Comparison of ENCODE assay signal across 9 cellular contexts in genomic region chr2:219521066-219521880, GRCh38. TPM values are rescaled to one million over a fixed set of nuclear protein-coding genes. Genes with fewer than 3 reads are reported as not detected.
DNase-seq lines count a peak whose midpoint lies in the region; TF ChIP-seq lines count a peak whose summit lies in the region.
"Had no signal": no experiment of that assay in that cellular context is flagged by ENCODE, and none has a peak within 500 bp of the region (broad histone marks: within the 10 kb centered on the region; RNA-seq: fewer than 3 reads in every experiment).

No MANE protein-coding gene starts in this region.

- peak; percentile 93 for TF ChIP-seq CTCF in fibroblast of the aortic adventitia (IDR thresholded peaks at IDR 0.05; ENCODE audit: insufficient read depth, low read length)

- CTCF ChIA-PET in CD4-positive, alpha-beta memory T cell (lab: Charles Lee; ENCODE audit: partially characterized antibody), result interaction anchor here (0.7 to 4.1 kb wide), 7 partner anchors 9 to 117 kb away, joined by 3 to 23 read pairs (median 4); no protein-coding TSS in a partner anchor

- no peak overlapping the region for H3K27ac ChIP-seq in BLaER1 treated with 17β-estradiol and CSF1 and Interleukin-3, amounts not matched to agents 10 nM and 100 nM
- H3K27ac ChIP-seq in CD4-positive, alpha-beta memory T cell (ENCODE audit: low read depth, low read length), result no peak overlapping the region
- H3K27ac ChIP-seq: neutrophil had no signal

- peak overlapping the region in 10 of 11 experiments; percentile 24 to 66 (median 35); a peak in 17 of 22 replicates for H3K4me2 ChIP-seq in BLaER1 treated with 17β-estradiol and CSF1 and Interleukin-3, amounts not matched to agents 10 nM and 100 nM

- H3K4me1 ChIP-seq in BLaER1 treated with 17β-estradiol and CSF1 and Interleukin-3, amounts not matched to agents 10 nM and 100 nM, result peaks cover 19 to 57% (median 43%) of the 10 kb centered on the region in 10 experiments
- H3K4me1 ChIP-seq in HAP-1, result peaks cover 7% of the 10 kb centered on the region
- H3K4me1 ChIP-seq in CD4-positive, alpha-beta memory T cell (ENCODE audit: insufficient read depth, low read length), result peaks cover 10% of the 10 kb centered on the region

- H3K27ac Mint-ChIP-seq in CD4-positive, alpha-beta memory T cell, result peak overlapping the region in 2 of 7 donors; percentile 17 to 54

- no peaks in the 10 kb centered on the region for H3K36me3 ChIP-seq in BLaER1 treated with 17β-estradiol and CSF1 and Interleukin-3, amounts not matched to agents 10 nM and 100 nM
- H3K36me3 ChIP-seq in HAP-1 (replicated peaks), result no peaks in the 10 kb centered on the region
- no peaks in the 10 kb centered on the region for H3K36me3 ChIP-seq in CD4-positive, alpha-beta memory T cell (ENCODE audit: insufficient read depth, low read length)
- H3K36me3 ChIP-seq: neutrophil had no signal

- no peaks in the 10 kb centered on the region for H3K9me3 ChIP-seq in BLaER1 treated with 17β-estradiol and CSF1 and Interleukin-3, amounts not matched to agents 10 nM and 100 nM (replicated peaks in 1 of 11)
- H3K9me3 ChIP-seq in HAP-1, result no peaks in the 10 kb centered on the region
- H3K9me3 ChIP-seq in CD4-positive, alpha-beta memory T cell (ENCODE audit: control insufficient read depth in 1 of 2, low read length in 2 of 2), result no peaks in the 10 kb centered on the region
- H3K9me3 ChIP-seq: neutrophil had no signal

- H3K4me3 Mint-ChIP-seq in CD4-positive, alpha-beta memory T cell, result peak overlapping the region in 3 of 8 donors; percentile 2 to 73 (median 3)

- DNase-seq in HAP-1 (ENCODE audit: low spot score in 2 of 2), result peak; percentile 50 to 81
- peak; percentile 19 for DNase-seq in SHP77 treated with DMSO at 0.1 percent for 48 hours (lab: John Stamatoyannopoulos, UW)
- peak; percentile 46 for DNase-seq in fibroblast of the aortic adventitia (ENCODE audit: low read depth)
- peak; percentile 79 for DNase-seq in retina
- DNase-seq in CD4-positive, alpha-beta memory T cell, result no peak
- DNase-seq in NCI-H2029 (lab: John Stamatoyannopoulos, UW), result no peak
- no peak for DNase-seq in CD1c-positive myeloid dendritic cell (ENCODE audit: extremely low spot score)

- H4K20me1 ChIP-seq in BLaER1 treated with 17β-estradiol and CSF1 and Interleukin-3, amounts not matched to agents 10 nM and 100 nM, result peaks cover 0 to 32% (median 0%) of the 10 kb centered on the region in 11 experiments; a peak in 6 of 22 replicates

- H3K27me3 ChIP-seq in BLaER1 treated with 17β-estradiol and CSF1 and Interleukin-3, amounts not matched to agents 10 nM and 100 nM, result peaks cover 49 to 60% (median 53%) of the 10 kb centered on the region in 11 experiments
- H3K27me3 ChIP-seq in HAP-1 (ENCODE audit: low read depth), result peaks cover 17% of the 10 kb centered on the region
- H3K27me3 ChIP-seq in CD4-positive, alpha-beta memory T cell (ENCODE audit: insufficient read depth, low read length), result peaks cover 29% of the 10 kb centered on the region

- H3K9me3 Mint-ChIP-seq in CD4-positive, alpha-beta memory T cell, result no peaks in the 10 kb centered on the region

- POLR2A ChIA-PET in CD4-positive, alpha-beta memory T cell (lab: Charles Lee; ENCODE audit: partially characterized antibody), result interaction anchor here (0.5 kb wide), 1 partner anchor 944 kb away, joined by 3 read pairs; no protein-coding TSS in a partner anchor

- intact Hi-C loops in CD4-positive, alpha-beta memory T cell (cut with micrococcal nuclease), result no loop called here

- H3K4me1 Mint-ChIP-seq in CD4-positive, alpha-beta memory T cell, result peaks cover 10 to 19% (median 12%) of the 10 kb centered on the region in 4 donors

- H3K4me3 ChIP-seq in BLaER1 treated with 17β-estradiol and CSF1 and Interleukin-3, amounts not matched to agents 10 nM and 100 nM, result no peak overlapping the region
- H3K4me3 ChIP-seq in HAP-1, result no peak overlapping the region
- no peak overlapping the region for H3K4me3 ChIP-seq in fibroblast of the aortic adventitia (ENCODE audit: low read depth, low read length)
- H3K4me3 ChIP-seq in CD4-positive, alpha-beta memory T cell (ENCODE audit: low read length in 2 of 2), result no peak overlapping the region

- peaks cover 67 to 79% of the 10 kb centered on the region in 2 donors for H3K27me3 Mint-ChIP-seq in CD4-positive, alpha-beta memory T cell

- no peaks in the 10 kb centered on the region for H3K36me3 Mint-ChIP-seq in CD4-positive, alpha-beta memory T cell

- in situ Hi-C loops in HAP-1 (cut with MboI; ENCODE audit: low sequenced_read_pairs), result no loop called here

- peak overlapping the region in 1 of 11 experiments; percentile 5; a peak in 1 of 22 replicates for H3K9ac ChIP-seq in BLaER1 treated with 17β-estradiol and CSF1 and Interleukin-3, amounts not matched to agents 10 nM and 100 nM

RNA-seq across cellular contexts. Expression of gene ASIC4, which starts 7.0 kb away (rescaled TPM):
- not detected in 2 replicates for total RNA-seq in fibroblast of the aortic adventitia (ENCODE audit: low replicate concordance)
- total RNA-seq in CD4-positive, alpha-beta memory T cell, result under 1 TPM; 0.09 to 0.22 TPM
- polyA plus RNA-seq in CD4-positive, alpha-beta memory T cell, result not detected

RNA-seq across cellular contexts. Expression of gene CHPF, which starts 22.3 kb away (rescaled TPM):
- 62.4 and 271 TPM in 2 replicates for total RNA-seq in fibroblast of the aortic adventitia (ENCODE audit: low replicate concordance)
- 1 to 10 TPM; 7.7 to 8.5 TPM for total RNA-seq in CD4-positive, alpha-beta memory T cell
- polyA plus RNA-seq in CD4-positive, alpha-beta memory T cell, result 1 to 10 TPM; 7.5 to 8.1 TPM

RNA-seq across cellular contexts. Expression of gene TMEM198, which starts 22.6 kb away (rescaled TPM):
- 1.1 and 2.8 TPM in 2 replicates for total RNA-seq in fibroblast of the aortic adventitia (ENCODE audit: low replicate concordance)
- total RNA-seq in CD4-positive, alpha-beta memory T cell, result under 1 TPM; 0.67 to 0.76 TPM
- polyA plus RNA-seq in CD4-positive, alpha-beta memory T cell, result not detected

RNA-seq across cellular contexts. Expression of gene GMPPA, which starts 22.6 kb away (rescaled TPM):
- total RNA-seq in fibroblast of the aortic adventitia (ENCODE audit: low replicate concordance), result 16.6 and 66.3 TPM in 2 replicates
- 10 to 100 TPM; 45.2 to 48.3 TPM for total RNA-seq in CD4-positive, alpha-beta memory T cell
- polyA plus RNA-seq in CD4-positive, alpha-beta memory T cell, result 10 to 100 TPM; 30.4 to 31.0 TPM

RNA-seq across cellular contexts. Expression of gene OBSL1, which starts 50.1 kb away (rescaled TPM):
- total RNA-seq in fibroblast of the aortic adventitia (ENCODE audit: low replicate concordance), result 39.2 and 90.4 TPM in 2 replicates
- under 1 TPM in 1 of 2 experiments, not detected in 1; 0.09 TPM for total RNA-seq in CD4-positive, alpha-beta memory T cell
- polyA plus RNA-seq in CD4-positive, alpha-beta memory T cell, result not detected

Comparison
In these comparisons a context has a peak if more than half of its experiments do, and no peak if none do; other contexts are left out.
1. DNase-seq: peak in HAP-1 (2 of 2), SHP77 treated with DMSO at 0.1 percent for 48 hours (single experiment), fibroblast of the aortic adventitia (single experiment) and retina (single experiment); none in CD4-positive, alpha-beta memory T cell (0 of 5), NCI-H2029 (single experiment) and CD1c-positive myeloid dendritic cell (single experiment).